In genomic region chr22:22371031-22371541, GRCh38 we compare ENCODE assay signal across 18 cellular contexts.
DNase-seq lines count a peak whose midpoint lies in the region; ATAC-seq, FAIRE-seq and TF ChIP-seq lines count a peak whose summit lies in the region.
"Had no signal": no experiment of that assay in that cellular context is flagged by ENCODE, and none has a peak within 500 bp of the region (broad histone marks: within the 10 kb centered on the region; RNA-seq: fewer than 3 reads in every experiment).

No MANE protein-coding gene starts in this region.

- H3K4me2 ChIP-seq in DOHH2 (ENCODE audit: low read length), result peak overlapping the region; percentile 97
- no peak overlapping the region for H3K4me2 ChIP-seq in H1 (ENCODE audit: insufficient read depth in 1 of 2, low read depth in 2 of 2, low read length in 2 of 2)
- no peak overlapping the region for H3K4me2 ChIP-seq in osteoblast (ENCODE audit: insufficient read depth, low read length)

- no peak overlapping the region for H3K27ac Mint-ChIP-seq in progenitor cell of endocrine pancreas

- H2AK5ac ChIP-seq in H1 (ENCODE audit: low read depth, low read length), result no peak overlapping the region

- no peak overlapping the region for H2BK20ac ChIP-seq in H1 (ENCODE audit: low read length)

- H3K79me2 ChIP-seq in DOHH2 (ENCODE audit: control insufficient read depth, low read length) (peaks cover 3% of the 10 kb centered on the region; the same call in 1 of the 2 replicates), H1 (ENCODE audit: control insufficient read depth in 1 of 2, insufficient read depth in 2 of 2, low read length in 2 of 2) (no peaks in the 10 kb centered on the region), osteoblast (ENCODE audit: insufficient read depth, low read length) (no peaks in the 10 kb centered on the region)

- no peak overlapping the region for H3K4ac ChIP-seq in H1 (replicated peaks; ENCODE audit: insufficient read length, low read depth, low read length)

- H3K9me3 ChIP-seq in DOHH2 (ENCODE audit: control insufficient read depth, insufficient read depth, low read length) (no peaks in the 10 kb centered on the region), H1 (ENCODE audit: insufficient read depth in 2 of 2, low read depth in 1 of 2, low read length in 1 of 2) (no peaks in the 10 kb centered on the region), osteoblast (ENCODE audit: low read depth, low read length) (no peaks in the 10 kb centered on the region), tibial artery (no peaks in the 10 kb centered on the region)
- H3K9me3 ChIP-seq: stomach had no signal

- H3K27ac ChIP-seq in DOHH2 (ENCODE audit: low read depth, low read length) (peak overlapping the region; percentile 93), H1 (ENCODE audit: low read depth, low read length) (no peak overlapping the region), osteoblast (ENCODE audit: low read depth, low read length) (no peak overlapping the region), tibial artery (no peak overlapping the region)
- H3K27ac ChIP-seq: cardiac muscle cell, stomach had no signal

- H2BK12ac ChIP-seq in H1 (ENCODE audit: low read depth, low read length), result no peak overlapping the region

- peaks cover 98% of the 10 kb centered on the region for H3K4me1 ChIP-seq in DOHH2 (ENCODE audit: control insufficient read depth, low read length)
- H3K4me1 ChIP-seq in H1 (replicated peaks in 1 of 4; ENCODE audit: control insufficient read depth in 3 of 4, insufficient read depth in 4 of 4, low read length in 3 of 4), result no peaks in the 10 kb centered on the region
- no peaks in the 10 kb centered on the region for H3K4me1 ChIP-seq in osteoblast (ENCODE audit: insufficient read depth, low read length)
- no peaks in the 10 kb centered on the region for H3K4me1 ChIP-seq in tibial artery

- H3K9ac ChIP-seq in H1 (replicated peaks in 1 of 4; ENCODE audit: extremely low read depth in 1 of 4, low read depth in 3 of 4, low read length in 3 of 4), result no peak overlapping the region

- CTCF ChIA-PET in H1 (lab: Charles Lee; ENCODE audit: partially characterized antibody), result interaction anchor here (0.6 to 1.4 kb wide), 8 partner anchors 9 to 37 kb away, joined by 3 to 5 read pairs (median 4); no protein-coding TSS in a partner anchor

- H3K9me3 Mint-ChIP-seq in progenitor cell of endocrine pancreas (ENCODE audit: low read depth), result no peaks in the 10 kb centered on the region

- H4K5ac ChIP-seq in H1 (ENCODE audit: insufficient read length, low read depth, low read length), result no peak overlapping the region

- H3K23me2 ChIP-seq in H1 (ENCODE audit: low read depth, low read length), result no peaks in the 10 kb centered on the region

- no peak overlapping the region for H3K56ac ChIP-seq in H1 (replicated peaks; ENCODE audit: insufficient read length, low read depth, low read length)

- no peak for FAIRE-seq in H1 (lab: Jason Lieb, UNC)
- FAIRE-seq: endothelial cell of umbilical vein, RCC 7860 had no signal

- peaks cover 14% of the 10 kb centered on the region for H3K4me1 Mint-ChIP-seq in progenitor cell of endocrine pancreas (ENCODE audit: low read depth)

- no peak for TF ChIP-seq EP300 in H1 (IDR thresholded peaks at IDR 0.05; ENCODE audit: borderline replicate concordance in 1 of 2, low read depth in 2 of 2, low read length in 2 of 2)

- H3K79me1 ChIP-seq in H1 (ENCODE audit: low read depth, low read length), result no peaks in the 10 kb centered on the region

- TF ChIP-seq CTCF in DOHH2 (IDR thresholded peaks at IDR 0.05; ENCODE audit: low read depth, low read length, poor library complexity, severe bottlenecking) (peak; percentile 83), H1 (IDR thresholded peaks at IDR 0.05; ENCODE audit: control extremely low read depth in 1 of 3, insufficient read depth in 1 of 3, low read depth in 1 of 3, low read length in 3 of 3) (peak; percentile 13 to 51 (median 48); a peak in 3 of 4 replicates), osteoblast (IDR thresholded peaks at IDR 0.05; ENCODE audit: extremely low read depth, low read depth, low read length) (no peak), tibial artery (IDR thresholded peaks at IDR 0.05) (no peak), progenitor cell of endocrine pancreas (IDR thresholded peaks at IDR 0.05; ENCODE audit: unreplicated experiment) (no peak)

- no peak for TF ChIP-seq POLR2A in H1 (IDR thresholded peaks at IDR 0.05; ENCODE audit: control extremely low read depth in 1 of 2, low read depth in 2 of 2, low read length in 2 of 2)

- POLR2A ChIA-PET in H1 (lab: Charles Lee; ENCODE audit: partially characterized antibody), result no interaction called here

- H3F3A ChIP-seq in DOHH2 (ENCODE audit: control insufficient read depth, insufficient read depth), result peaks cover 42% of the 10 kb centered on the region

- no peaks in the 10 kb centered on the region for H3K36me3 Mint-ChIP-seq in progenitor cell of endocrine pancreas (ENCODE audit: insufficient read depth)

- no peak overlapping the region for H4K91ac ChIP-seq in H1 (replicated peaks; ENCODE audit: insufficient read length, low read length)

- no peaks in the 10 kb centered on the region for H3K9me2 ChIP-seq in DOHH2 (replicated peaks; ENCODE audit: control insufficient read depth, low read length)

- H2BK120ac ChIP-seq in H1 (replicated peaks; ENCODE audit: low read depth, low read length), result no peak overlapping the region

- H3K23ac ChIP-seq in H1 (ENCODE audit: insufficient read length), result no peak overlapping the region

- H3K18ac ChIP-seq in H1 (ENCODE audit: extremely low read depth, low read length), result no peak overlapping the region

- WGBS in H1 (ENCODE audit: extremely low coverage in 1 of 2, insufficient coverage in 1 of 2, insufficient read length in 1 of 2, insufficient replicate concordance in 2 of 2, low coverage in 1 of 2, low lambda C conversion rate in 2 of 2, missing lambda C conversion rate in 1 of 2), 2 experiments, result 39% methylated on average over 2 of the region's 2 CpGs; no CpG with 5 or more reads in 1 of the 2 experiments

- no peak overlapping the region for H2BK5ac ChIP-seq in H1 (ENCODE audit: low read depth, low read length)

- H2BK15ac ChIP-seq in H1 (ENCODE audit: low read length), result no peak overlapping the region

- no peak overlapping the region for H3K4me3 Mint-ChIP-seq in progenitor cell of endocrine pancreas (ENCODE audit: low read depth)

- H3K27me3 Mint-ChIP-seq in progenitor cell of endocrine pancreas, result peaks cover 79% of the 10 kb centered on the region

- H3K4me3 ChIP-seq in DOHH2 (ENCODE audit: low read length) (peak overlapping the region; percentile 51), H1 (ENCODE audit: extremely low read depth in 1 of 4, insufficient read depth in 2 of 4, low read depth in 3 of 4, low read length in 4 of 4) (no peak overlapping the region), osteoblast (ENCODE audit: insufficient read depth, low read length) (no peak overlapping the region), tibial artery (no peak overlapping the region)
- no peak overlapping the region for H3K4me3 ChIP-seq in Jurkat, Clone E6-1 (ENCODE audit: low read length)
- H3K4me3 ChIP-seq: cardiac muscle cell, stomach had no signal

- peaks cover 4% of the 10 kb centered on the region; the same call in 1 of the 2 replicates for H3K36me3 ChIP-seq in DOHH2 (ENCODE audit: control insufficient read depth, low read length)
- H3K36me3 ChIP-seq in H1 (ENCODE audit: control insufficient read depth in 2 of 4, insufficient read depth in 4 of 4, low read length in 3 of 4), result no peaks in the 10 kb centered on the region
- H3K36me3 ChIP-seq in osteoblast (ENCODE audit: insufficient read depth, low read length), result no peaks in the 10 kb centered on the region
- H3K36me3 ChIP-seq in tibial artery, result no peaks in the 10 kb centered on the region
- H3K36me3 ChIP-seq: cardiac muscle cell, stomach had no signal

- peak; percentile 12 to 38; a peak in 2 of 4 replicates for TF ChIP-seq RAD21 in H1 (IDR thresholded peaks at IDR 0.05 in 1 of 2, conservative IDR thresholded peaks at IDR 0.05 in 1 of 2; ENCODE audit: low read depth in 2 of 2, low read length in 2 of 2)

- H3K14ac ChIP-seq in H1 (ENCODE audit: insufficient read length), result no peak overlapping the region

- no peaks in the 10 kb centered on the region for H3K27me3 ChIP-seq in DOHH2 (ENCODE audit: control insufficient read depth, low read length)
- H3K27me3 ChIP-seq in H1 (replicated peaks in 1 of 4; ENCODE audit: control insufficient read depth in 3 of 4, extremely low read depth in 1 of 4, insufficient read depth in 3 of 4, low read length in 3 of 4), result peaks cover 84 to 100% (median 99%) of the 10 kb centered on the region in 4 experiments
- H3K27me3 ChIP-seq in osteoblast (ENCODE audit: insufficient read depth, low read length), result peaks cover 9% of the 10 kb centered on the region
- H3K27me3 ChIP-seq in tibial artery, result peaks cover 0 to 3% of the 10 kb centered on the region in 2 donors
- H3K27me3 ChIP-seq: cardiac muscle cell had no signal

- H4K20me1 ChIP-seq in DOHH2 (ENCODE audit: control insufficient read depth, insufficient read depth, low read depth, low read length) (no peaks in the 10 kb centered on the region), H1 (replicated peaks in 1 of 2; ENCODE audit: control insufficient read depth in 1 of 2, insufficient read depth in 2 of 2, low read length in 2 of 2) (peaks cover 0 to 3% of the 10 kb centered on the region in 2 experiments), osteoblast (ENCODE audit: insufficient read depth, low read length) (no peaks in the 10 kb centered on the region)

- DNase-seq in Jurkat, Clone E6-1 (ENCODE audit: low read depth, low spot score), result peak; percentile 4
- DNase-seq in H1 (ENCODE audit: low read depth in 1 of 2, low spot score in 2 of 2) (no peak), osteoblast (ENCODE audit: insufficient read length, low spot score, missing footprints) (peak; percentile 30), NCI-H1417 treated with DMSO at 0.1 percent for 48 hours (lab: John Stamatoyannopoulos, UW) (no peak), tibial artery (no peak), progenitor cell of endocrine pancreas (ENCODE audit: low spot score, unreplicated experiment) (no peak)
- DNase-seq: activated naive CD4-positive, alpha-beta T cell treated with anti-CD3 and anti-CD28 coated beads, Interleukin-2, amount 50 U/mL, for 16 hours; IMR-90; mesenchymal stem cell; NCI-H1930; stimulated activated CD4-positive, alpha-beta T cell treated with anti-CD3 and anti-CD28 coated beads, Interleukin-2, amount 100 ng/mL, for 48 hours; stomach; T1000 had no signal

- H2AFZ ChIP-seq in H1 (ENCODE audit: low read length) (no peak overlapping the region), osteoblast (ENCODE audit: low read length) (no peak overlapping the region)

- ATAC-seq in HG03342 (IDR thresholded peaks at IDR 0.05; ENCODE audit: unreplicated experiment), result no peak

- no peak overlapping the region for H4K8ac ChIP-seq in H1 (ENCODE audit: extremely low read depth, insufficient read depth, low read length)

- intact Hi-C loops in tibial artery (cut with DNase I; ENCODE audit: low total_unique reads), result no loop called here

TF ChIP-seq in H1, 55 proteins besides CTCF, POLR2A, EP300 and RAD21:
- no peak for TF ChIP-seq PHF8 (conservative IDR thresholded peaks at IDR 0.05; ENCODE audit: low read depth, low read length)
- TF ChIP-seq SUZ12 (IDR thresholded peaks at IDR 0.05; ENCODE audit: low read length), result peak; percentile 19; the same call in 1 of the 2 replicates
- TF ChIP-seq SAP30 (IDR thresholded peaks at IDR 0.05; ENCODE audit: insufficient read depth, insufficient replicate concordance, low read length), result no peak

Comparison
In these comparisons a context has a peak if more than half of its experiments do, and no peak if none do; other contexts are left out.
1. CTCF ChIP-seq: peak in DOHH2 (single experiment) and H1 (3 of 3); none in osteoblast (single experiment), tibial artery (0 of 2) and progenitor cell of endocrine pancreas (single experiment).
2. DNase-seq: peak in Jurkat, Clone E6-1 (single experiment) and osteoblast (single experiment); none in H1 (0 of 2), NCI-H1417 treated with DMSO at 0.1 percent for 48 hours (single experiment), tibial artery (0 of 2) and progenitor cell of endocrine pancreas (single experiment).